In the genomic region with DNA sequence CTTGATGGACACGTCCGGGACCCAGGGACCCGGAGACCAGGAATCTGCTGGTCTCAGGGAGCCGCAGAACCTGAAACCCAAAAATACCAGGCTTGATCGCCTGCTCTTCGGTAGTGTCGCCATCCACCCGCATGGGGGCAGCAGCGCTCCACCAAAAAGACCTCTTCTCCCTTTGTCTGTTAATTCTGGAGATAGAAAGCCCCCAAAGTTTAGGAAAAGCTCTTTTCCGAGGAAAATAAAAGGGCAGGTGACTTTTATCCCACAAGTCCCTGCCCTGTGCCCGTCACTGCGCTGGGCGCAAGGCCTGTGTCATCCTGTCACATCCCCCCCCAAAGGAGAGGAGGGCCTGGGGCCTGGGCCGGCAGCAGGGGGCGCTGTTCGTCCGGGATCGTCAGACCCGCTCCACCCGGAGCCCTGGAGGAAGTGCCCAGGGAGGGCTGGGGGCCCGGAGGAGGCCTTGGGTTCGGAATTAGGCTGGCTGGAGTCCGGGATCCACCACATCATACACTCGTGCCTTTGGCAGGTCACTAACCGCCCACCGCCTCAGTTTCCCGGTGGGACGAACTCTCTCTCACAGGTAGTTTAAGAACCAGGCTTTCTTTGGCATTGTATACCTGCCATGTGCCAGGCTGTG, we compare ENCODE assay signal across 7 cellular contexts. TPM values are rescaled to one million over a fixed set of nuclear protein-coding genes. Genes with fewer than 3 reads are reported as not detected.
DNase-seq lines count a peak whose midpoint lies in the region; ATAC-seq, FAIRE-seq and TF ChIP-seq lines count a peak whose summit lies in the region.

No MANE protein-coding gene starts in this region.

- FAIRE-seq in kidney (lab: Jason Lieb, UNC): no peak

- TF ChIP-seq CTCF in GM13977 (IDR thresholded peaks at IDR 0.05; ENCODE audit: extremely low read depth, insufficient read depth, missing control alignments) (peak; percentile 90), cardiac fibroblast (IDR thresholded peaks at IDR 0.05; ENCODE audit: low read depth, low read length) (peak; percentile 92), kidney (IDR thresholded peaks at IDR 0.05; ENCODE audit: borderline replicate concordance, extremely low read depth, insufficient read depth) (peak; percentile 86)

- intact Hi-C loops in kidney (cut with DNase I): loop anchor here (10.0 kb wide), 1 partner anchor 162 kb away; no protein-coding TSS in a partner anchor

- peak overlapping the region; percentile 62 to 65 for H3K9ac ChIP-seq in kidney (ENCODE audit: low read length in 2 of 2)

- H3K36me3 ChIP-seq in kidney (ENCODE audit: control insufficient read depth in 1 of 2, insufficient read depth in 2 of 2, low read length in 2 of 2): no peaks in the 10 kb centered on the region

- in situ Hi-C loops in GM13977 (cut with MboI; ENCODE audit: low pct_unique_long_range_greater_than_20kb, low sequenced_read_pairs, unreplicated experiment): no loop called here

- H3K4me1 ChIP-seq in kidney (ENCODE audit: control insufficient read depth in 1 of 2, insufficient read depth in 1 of 2, low read depth in 1 of 2, low read length in 2 of 2): peaks cover 11 to 29% of the 10 kb centered on the region in 2 donors

- H3K4me3 ChIP-seq in cardiac fibroblast (replicated peaks in 1 of 2; ENCODE audit: low read depth in 2 of 2, low read length in 2 of 2): peak overlapping the region; percentile 30 to 36
- H3K4me3 ChIP-seq in kidney (ENCODE audit: low read length in 2 of 2): peak overlapping the region; percentile 49 to 60

- no peaks in the 10 kb centered on the region for H3K9me3 ChIP-seq in kidney (ENCODE audit: control insufficient read depth in 1 of 2, low read length in 2 of 2)

- DNase-seq in GM13977 (ENCODE audit: low spot score) (peak; percentile 71), NCI-H2171 treated with DMSO at 0.1 percent for 48 hours (lab: John Stamatoyannopoulos, UW) (peak; percentile 97), cardiac fibroblast (ENCODE audit: low read depth in 2 of 2) (peak; percentile 81 to 82), kidney (peak; percentile 95)
- DNase-seq in activated CD4-positive, CD25-positive, alpha-beta regulatory T cell (lab: John Stamatoyannopoulos, UW): peak; percentile 87 to 95 (median 91)
- peak; percentile 90 to 93 (median 91) for DNase-seq in stimulated activated CD4-positive, alpha-beta T cell treated with anti-CD3 and anti-CD28 coated beads, Interleukin-12 subunit alpha, Interleukin-12 subunit beta, amount 100 ng/mL, for 48 hours (ENCODE audit: low read depth in 2 of 3, low spot score in 1 of 3)

- ATAC-seq in HG02973 (IDR thresholded peaks at IDR 0.05; ENCODE audit: unreplicated experiment): peak; percentile 27

- peak overlapping the region in 1 of 2 donors; percentile 70 for H3K27ac ChIP-seq in kidney (ENCODE audit: low read depth in 2 of 2, low read length in 2 of 2)

RNA-seq across cellular contexts. Expression of a gene that starts 31.9 kb away (rescaled TPM):
- 205 TPM for total RNA-seq in kidney
- 523 TPM for polyA plus RNA-seq in kidney (ENCODE audit: insufficient read depth, low read depth, low replicate concordance)

RNA-seq across cellular contexts. Expression of a gene that starts 41.0 kb away (rescaled TPM):
- 34.1 TPM for total RNA-seq in kidney
- 45.2 TPM for polyA plus RNA-seq in kidney (ENCODE audit: insufficient read depth, low read depth, low replicate concordance)
